ENCODE assay signal across 8 cellular contexts in the genomic region with DNA sequence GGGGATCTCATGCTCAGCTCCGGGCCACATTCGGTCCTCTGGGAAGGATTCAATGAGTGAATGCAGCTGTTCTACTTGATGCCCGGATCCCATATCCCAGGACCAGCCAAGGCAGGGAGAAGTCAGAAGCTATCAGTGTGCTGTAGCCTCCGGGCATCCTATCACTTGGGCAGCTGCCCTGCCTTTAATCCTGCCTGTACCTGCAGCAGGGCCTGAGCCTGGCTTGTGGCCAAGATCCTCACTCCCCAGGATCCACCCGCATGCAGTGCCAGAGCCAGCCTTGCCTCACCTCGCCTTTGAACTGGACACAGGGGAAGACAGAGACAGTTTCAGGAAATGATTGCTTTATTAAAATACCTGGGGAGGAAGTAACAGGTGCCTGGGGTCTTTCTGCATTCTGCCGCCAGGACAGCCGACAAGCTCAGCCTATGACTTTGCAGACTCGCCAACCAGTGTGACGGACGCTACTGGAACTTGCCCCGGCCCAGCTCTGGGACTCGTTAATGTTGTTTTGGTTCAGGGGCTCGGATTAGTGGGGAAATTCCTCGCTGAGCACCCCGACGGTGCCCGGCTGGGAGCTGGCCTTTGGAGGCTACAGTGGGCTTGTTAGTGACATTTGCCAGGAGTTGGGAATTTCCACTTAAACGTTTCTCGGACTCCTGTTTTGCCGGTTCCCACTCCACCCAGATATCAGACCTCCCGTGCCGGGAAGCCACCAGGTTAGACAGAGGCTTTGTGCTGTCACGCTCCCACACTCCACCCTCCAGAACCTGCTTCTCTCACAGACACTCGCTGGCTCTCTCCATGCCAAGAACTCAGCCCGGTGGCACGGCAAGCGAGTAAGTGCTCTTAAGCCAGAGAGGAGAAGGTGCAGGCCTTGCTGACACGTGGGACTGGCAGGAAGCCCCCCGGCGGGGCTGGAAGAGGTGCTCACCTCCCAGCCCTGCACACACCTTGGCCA. TPM values are rescaled to one million over a fixed set of nuclear protein-coding genes. Genes with fewer than 3 reads are reported as not detected.
DNase-seq lines count a peak whose midpoint lies in the region; ATAC-seq and TF ChIP-seq lines count a peak whose summit lies in the region.

No MANE protein-coding gene starts in this region.

- peak overlapping the region; percentile 84 for H3K4me2 ChIP-seq in skeletal muscle satellite cell (ENCODE audit: low read length)

- H3K27me3 ChIP-seq in RWPE2 (ENCODE audit: insufficient read depth, poor library complexity, severe bottlenecking) (no peaks in the 10 kb centered on the region), skeletal muscle satellite cell (ENCODE audit: control insufficient read depth, insufficient read depth, low read length) (peaks cover 49% of the 10 kb centered on the region)

- H3K27ac ChIP-seq in HEK293 (ENCODE audit: extremely low read depth, low read depth, low read length), result no peak overlapping the region
- peak overlapping the region; percentile 74 for H3K27ac ChIP-seq in RWPE2 (ENCODE audit: poor library complexity, severe bottlenecking)

- TF ChIP-seq CTCF in HEK293 (tag by site-specific recombination; IDR thresholded peaks at IDR 0.05) (no peak), RWPE2 (IDR thresholded peaks at IDR 0.05; ENCODE audit: poor library complexity, severe bottlenecking) (no peak)

- H3K36me3 ChIP-seq in HEK293 (ENCODE audit: control insufficient read depth in 2 of 2, insufficient read depth in 1 of 2, low read length in 2 of 2), result no peaks in the 10 kb centered on the region
- H3K36me3 ChIP-seq in RWPE2 (ENCODE audit: low read depth), result no peaks in the 10 kb centered on the region
- no peaks in the 10 kb centered on the region for H3K36me3 ChIP-seq in skeletal muscle satellite cell (ENCODE audit: insufficient read depth, low read length)

- H3K9me3 ChIP-seq in HEK293 (ENCODE audit: control insufficient read depth, insufficient read depth, low read depth, low read length), result no peaks in the 10 kb centered on the region
- H3K9me3 ChIP-seq in RWPE2 (ENCODE audit: severe bottlenecking), result no peaks in the 10 kb centered on the region
- H3K9me3 ChIP-seq in skeletal muscle satellite cell (replicated peaks; ENCODE audit: low read length), result no peaks in the 10 kb centered on the region

- ATAC-seq in RWPE2 (ENCODE audit: low read depth) (peak; percentile 76), GM18858 (IDR thresholded peaks at IDR 0.05; ENCODE audit: unreplicated experiment) (no peak), HG03521 (IDR thresholded peaks at IDR 0.05; ENCODE audit: unreplicated experiment) (no peak)

- peak overlapping the region; percentile 10 for H3K9ac ChIP-seq in skeletal muscle satellite cell (ENCODE audit: low read depth, low read length)

- H3K4me1 ChIP-seq in HEK293 (ENCODE audit: control insufficient read depth, insufficient read depth, low read length), result no peaks in the 10 kb centered on the region
- peaks cover 40% of the 10 kb centered on the region for H3K4me1 ChIP-seq in RWPE2 (ENCODE audit: insufficient read depth, poor library complexity, severe bottlenecking)
- H3K4me1 ChIP-seq in skeletal muscle satellite cell (ENCODE audit: control insufficient read depth, insufficient read depth, low read length), result peaks cover 28% of the 10 kb centered on the region

- POLR2A ChIA-PET in HEK293 (lab: Yijun Ruan, JAX), result interaction anchor here (0.6 to 2.0 kb wide), 10 partner anchors 10 to 126 kb away, joined by 3 to 12 read pairs (median 4); a partner anchor contains a TSS

- H3K4me3 ChIP-seq in HEK293 (ENCODE audit: low read depth, low read length) (no peak overlapping the region), RWPE2 (ENCODE audit: severe bottlenecking) (peak overlapping the region; percentile 28), skeletal muscle satellite cell (ENCODE audit: low read length) (peak overlapping the region; percentile 62)

- DNase-seq in RWPE2 (ENCODE audit: low spot score) (peak; percentile 95), glomerular visceral epithelial cell (ENCODE audit: extremely low spot score) (peak; percentile 24), SW 1271 (lab: John Stamatoyannopoulos, UW) (no peak), GF-D8 (lab: John Stamatoyannopoulos, UW) (no peak)

- CTCF ChIA-PET in HEK293 (lab: Yijun Ruan, JAX), result interaction anchor here (0.6 to 4.9 kb wide), 10 partner anchors 10 to 347 kb away, joined by 3 to 62 read pairs (median 6); no protein-coding TSS in a partner anchor

TF ChIP-seq in HEK293, 187 proteins besides CTCF, POLR2A, EP300 and RAD21:
- TF ChIP-seq ZNF223 (tag by site-specific recombination; IDR thresholded peaks at IDR 0.05) (0 out of 2 replicates have a peak, but pooled peaks have one; percentile 11), ZNF292 (tag by site-specific recombination; IDR thresholded peaks at IDR 0.05; ENCODE audit: borderline replicate concordance, low read depth) (no peak), SCRT2 (tag by site-specific recombination; IDR thresholded peaks at IDR 0.05) (peak; percentile 70), GLIS1 (tag by site-specific recombination; IDR thresholded peaks at IDR 0.05) (0 out of 2 replicates have a peak, but pooled peaks have one; percentile 12), ZNF830 (tag by site-specific recombination; IDR thresholded peaks at IDR 0.05; ENCODE audit: low read depth) (no peak), ZBTB17 (tag by site-specific recombination; IDR thresholded peaks at IDR 0.05) (peak; percentile 38; the same call in 1 of the 2 replicates), ZNF510 (tag by site-specific recombination; IDR thresholded peaks at IDR 0.05; ENCODE audit: insufficient replicate concordance) (no peak), ZIC2 (tag by site-specific recombination; IDR thresholded peaks at IDR 0.05) (peak; percentile 75)

RNA-seq across cellular contexts. Expression of a gene that starts 0.7 kb away (rescaled TPM):
- 24.1 and 52.0 TPM in 2 replicates for total RNA-seq in skeletal muscle satellite cell (2012; rRNA removed)

RNA-seq across cellular contexts. Expression of a gene that starts 50.9 kb away (rescaled TPM):
- 15.9 and 18.5 TPM in 2 replicates for total RNA-seq in skeletal muscle satellite cell (2012; rRNA removed)

Comparison
In these comparisons a context has a peak if more than half of its experiments do, and no peak if none do; other contexts are left out.
1. DNase-seq: peak in RWPE2 (single experiment) and glomerular visceral epithelial cell (single experiment); none in SW 1271 (0 of 2) and GF-D8 (single experiment).